In genomic region chr7:32988148-32988547, GRCh38 we compare ENCODE assay signal across 9 cellular contexts. TPM values are rescaled to one million over a fixed set of nuclear protein-coding genes. Genes with fewer than 3 reads are reported as not detected.
A peak's percentile ranks its signal among the peaks of the same experiment; 100 is the strongest.
DNase-seq lines count a peak whose midpoint lies in the region; ATAC-seq lines count a peak whose summit lies in the region.
"Not testable (repeated sequence)": the region's sequence is repeated elsewhere in the genome, so short reads cannot be mapped to it uniquely, and the experiment has no call there.
"Had no signal": no experiment of that assay in that cellular context is flagged by ENCODE, and none has a peak within 500 bp of the region (broad histone marks: within the 10 kb centered on the region; RNA-seq: fewer than 3 reads in every experiment).

No MANE protein-coding gene starts in this region.

- not testable (repeated sequence) for H3K36me3 Mint-ChIP-seq in activated CD4-positive, alpha-beta memory T cell treated with anti-CD3 and anti-CD28 coated beads, Interleukin-2, amount 10 ng/mL, durations not matched to agents 7 days and 5 days (ENCODE audit: low read depth); natural killer cell treated with Interleukin-12 subunit alpha and Interleukin-12 subunit beta and Interleukin-15 and Interleukin-18, amount 100 ng/mL, for 72 hours

- DNase-seq in GDM1 (lab: John Stamatoyannopoulos, UW) (peak; percentile 2), NCI-H526 treated with DMSO at 0.1 percent for 48 hours (lab: John Stamatoyannopoulos, UW) (peak; percentile 2)
- DNase-seq in activated CD4-positive, alpha-beta memory T cell treated with anti-CD3 and anti-CD28 coated beads, Interleukin-2, amount 10 ng/mL, durations not matched to agents 7 days and 5 days; natural killer cell treated with Interleukin-12 subunit alpha and Interleukin-12 subunit beta and Interleukin-15 and Interleukin-18, amount 100 ng/mL, for 72 hours (ENCODE audit: low spot score): not testable (repeated sequence)

- H3K9me3 Mint-ChIP-seq in activated CD4-positive, alpha-beta memory T cell treated with anti-CD3 and anti-CD28 coated beads, Interleukin-2, amount 10 ng/mL, durations not matched to agents 7 days and 5 days; natural killer cell treated with Interleukin-12 subunit alpha and Interleukin-12 subunit beta and Interleukin-15 and Interleukin-18, amount 100 ng/mL, for 72 hours: not testable (repeated sequence)

- H3K27me3 Mint-ChIP-seq in activated CD4-positive, alpha-beta memory T cell treated with anti-CD3 and anti-CD28 coated beads, Interleukin-2, amount 10 ng/mL, durations not matched to agents 7 days and 5 days; natural killer cell treated with Interleukin-12 subunit alpha and Interleukin-12 subunit beta and Interleukin-15 and Interleukin-18, amount 100 ng/mL, for 72 hours: not testable (repeated sequence)

- H3K27ac Mint-ChIP-seq in activated CD4-positive, alpha-beta memory T cell treated with anti-CD3 and anti-CD28 coated beads, Interleukin-2, amount 10 ng/mL, durations not matched to agents 7 days and 5 days: peak overlapping the region; percentile 37
- H3K27ac Mint-ChIP-seq in natural killer cell treated with Interleukin-12 subunit alpha and Interleukin-12 subunit beta and Interleukin-15 and Interleukin-18, amount 100 ng/mL, for 72 hours: not testable (repeated sequence)

- ATAC-seq in GM19035 (IDR thresholded peaks at IDR 0.05; ENCODE audit: unreplicated experiment) (peak; percentile 60), GM21529 (IDR thresholded peaks at IDR 0.05; ENCODE audit: unreplicated experiment) (peak; percentile 86), HG02870 (IDR thresholded peaks at IDR 0.05; ENCODE audit: unreplicated experiment) (peak; percentile 60), HG03432 (IDR thresholded peaks at IDR 0.05; ENCODE audit: unreplicated experiment) (peak; percentile 73)
- peak; percentile 31 to 57 for ATAC-seq in natural killer cell treated with Interleukin-12 subunit alpha and Interleukin-12 subunit beta and Interleukin-15 and Interleukin-18, amount 100 ng/mL, for 72 hours

- H3K4me3 Mint-ChIP-seq in activated CD4-positive, alpha-beta memory T cell treated with anti-CD3 and anti-CD28 coated beads, Interleukin-2, amount 10 ng/mL, durations not matched to agents 7 days and 5 days; natural killer cell treated with Interleukin-12 subunit alpha and Interleukin-12 subunit beta and Interleukin-15 and Interleukin-18, amount 100 ng/mL, for 72 hours: not testable (repeated sequence)

- POLR2A ChIA-PET in activated CD4-positive, alpha-beta memory T cell treated with anti-CD3 and anti-CD28 coated beads, Interleukin-2, amount 10 ng/mL, durations not matched to agents 7 days and 5 days (lab: Charles Lee): not testable (repeated sequence)

- peaks cover 26% of the 10 kb centered on the region for H3K4me1 Mint-ChIP-seq in activated CD4-positive, alpha-beta memory T cell treated with anti-CD3 and anti-CD28 coated beads, Interleukin-2, amount 10 ng/mL, durations not matched to agents 7 days and 5 days
- H3K4me1 Mint-ChIP-seq in natural killer cell treated with Interleukin-12 subunit alpha and Interleukin-12 subunit beta and Interleukin-15 and Interleukin-18, amount 100 ng/mL, for 72 hours (ENCODE audit: low read depth in 2 of 2): peaks cover 15 to 17% of the 10 kb centered on the region in 2 donors

- CTCF ChIA-PET in activated CD4-positive, alpha-beta memory T cell treated with anti-CD3 and anti-CD28 coated beads, Interleukin-2, amount 10 ng/mL, durations not matched to agents 7 days and 5 days (lab: Charles Lee): not testable (repeated sequence)

RNA-seq across cellular contexts. Expression of gene FKBP9, which starts 30.9 kb away (rescaled TPM):
- total RNA-seq in activated CD4-positive, alpha-beta memory T cell treated with anti-CD3 and anti-CD28 coated beads, Interleukin-2, amount 10 ng/mL, durations not matched to agents 7 days and 5 days: 1 to 10 TPM in 1 of 2 experiments, under 1 TPM in 1; 0.98 to 1.2 TPM
- under 1 TPM; 0.61 to 0.74 TPM for total RNA-seq in natural killer cell treated with Interleukin-12 subunit alpha and Interleukin-12 subunit beta and Interleukin-15 and Interleukin-18, amount 100 ng/mL, for 72 hours
- total RNA-seq: CD8-positive, alpha-beta T cell had no signal
